Comparison of ENCODE assay signal across 14 cellular contexts in the genomic region with DNA sequence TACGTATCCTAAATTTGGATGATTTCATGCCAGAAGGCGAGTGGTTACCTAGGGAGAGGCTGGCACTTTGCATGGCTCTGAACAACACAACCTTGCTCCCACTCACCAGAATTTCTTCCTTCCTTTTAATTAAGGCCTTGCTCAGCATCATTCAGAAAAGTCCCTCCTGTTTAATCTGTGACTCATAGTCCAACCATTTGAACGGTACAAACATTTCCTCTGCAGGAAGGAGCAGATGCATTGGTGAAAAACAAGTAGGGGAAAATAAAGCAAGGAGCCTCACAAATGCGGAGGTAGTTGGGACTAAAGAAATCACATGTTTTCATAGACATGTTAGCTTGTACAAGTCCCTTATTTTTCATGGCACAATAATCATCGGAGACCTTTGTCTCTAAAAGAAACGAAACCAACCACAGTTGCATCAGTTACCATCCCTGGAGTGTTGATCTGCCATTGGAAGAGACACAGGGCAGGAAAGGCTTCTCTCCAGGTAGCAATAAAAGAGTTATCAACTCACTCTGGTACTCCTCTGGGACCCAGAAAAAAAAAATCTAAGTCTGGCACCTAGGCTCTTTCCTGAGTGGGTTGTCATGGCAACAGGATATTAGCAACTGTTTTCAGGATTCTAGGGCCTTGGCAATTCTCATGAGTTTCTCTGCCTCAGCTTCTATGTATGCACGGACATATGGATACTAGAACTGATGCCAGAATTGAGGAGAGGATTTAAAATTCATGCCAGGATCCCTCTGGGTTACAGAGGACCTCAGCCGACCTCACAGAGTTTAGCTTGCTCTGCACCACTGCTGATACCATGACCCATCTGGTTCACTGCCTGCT.
DNase-seq lines count a peak whose midpoint lies in the region; ATAC-seq and TF ChIP-seq lines count a peak whose summit lies in the region.
"Had no signal": no experiment of that assay in that cellular context is flagged by ENCODE, and none has a peak within 500 bp of the region (broad histone marks: within the 10 kb centered on the region; RNA-seq: fewer than 3 reads in every experiment).

No MANE protein-coding gene starts in this region.

- CTCF ChIA-PET in PC-3 (lab: Charles Lee): no interaction called here
- CTCF ChIA-PET in activated CD8-positive, alpha-beta memory T cell treated with anti-CD3 and anti-CD28 coated beads, Interleukin-2, amount 10 ng/mL, durations not matched to agents 7 days and 5 days (lab: Charles Lee): no interaction called here

- TF ChIP-seq CTCF in PC-3 (conservative IDR thresholded peaks at IDR 0.05; ENCODE audit: low read depth, low read length): no peak

- no peaks in the 10 kb centered on the region for H3K4me1 Mint-ChIP-seq in T-helper 17 cell
- H3K4me1 Mint-ChIP-seq in activated CD8-positive, alpha-beta memory T cell treated with anti-CD3 and anti-CD28 coated beads, Interleukin-2, amount 10 ng/mL, durations not matched to agents 7 days and 5 days: no peaks in the 10 kb centered on the region

- H3K79me2 ChIP-seq in PC-3 (ENCODE audit: low read length): no peaks in the 10 kb centered on the region

- no peaks in the 10 kb centered on the region for H3K36me3 ChIP-seq in PC-3 (ENCODE audit: low read depth, low read length)

- H4K20me1 ChIP-seq in PC-3 (ENCODE audit: low read length): no peaks in the 10 kb centered on the region

- H3F3A ChIP-seq in PC-3 (ENCODE audit: low read length, unreplicated experiment): no peaks in the 10 kb centered on the region

- H3K36me3 Mint-ChIP-seq in T-helper 17 cell (ENCODE audit: low read depth): no peaks in the 10 kb centered on the region
- H3K36me3 Mint-ChIP-seq in activated CD8-positive, alpha-beta memory T cell treated with anti-CD3 and anti-CD28 coated beads, Interleukin-2, amount 10 ng/mL, durations not matched to agents 7 days and 5 days: no peaks in the 10 kb centered on the region
- H3K36me3 Mint-ChIP-seq: IgD-negative memory B cell, WTC11 had no signal

- ATAC-seq in PC-3: peak; percentile 96
- ATAC-seq in T-helper 17 cell: no peak
- ATAC-seq in activated CD8-positive, alpha-beta memory T cell treated with anti-CD3 and anti-CD28 coated beads, Interleukin-2, amount 10 ng/mL, durations not matched to agents 7 days and 5 days: no peak
- no peak for ATAC-seq in HG02642 (IDR thresholded peaks at IDR 0.05; ENCODE audit: poor library complexity, unreplicated experiment)
- ATAC-seq: stimulated activated naive CD8-positive, alpha-beta T cell treated with anti-CD3 and anti-CD28 coated beads, Interleukin-15, Interleukin-2, amounts not matched to agents 100 U/mL and 50 U/mL, for 24 hours; WTC11 had no signal

- no peaks in the 10 kb centered on the region for H3K4me1 ChIP-seq in PC-3 (ENCODE audit: insufficient read depth, low read length)

- no peak overlapping the region for H3K4me3 ChIP-seq in PC-3 (ENCODE audit: low read length)

- intact Hi-C loops in PC-3 (cut with micrococcal nuclease): no loop called here

- no peak overlapping the region for H3K9ac ChIP-seq in PC-3 (ENCODE audit: low read length)

- peaks cover 8% of the 10 kb centered on the region for H3K9me3 Mint-ChIP-seq in activated CD8-positive, alpha-beta memory T cell treated with anti-CD3 and anti-CD28 coated beads, Interleukin-2, amount 10 ng/mL, durations not matched to agents 7 days and 5 days (ENCODE audit: low read depth)

- DNase-seq in DMS53 (lab: John Stamatoyannopoulos, UW) (peak; percentile 61), PC-3 (peak; percentile 9), dermis microvascular lymphatic vessel endothelial cell (ENCODE audit: low read depth in 2 of 2) (peak; percentile 44 to 93), non-pigmented ciliary epithelial cell (ENCODE audit: low read depth) (peak; percentile 35), T-helper 17 cell (no peak), NCI-H187 treated with DMSO at 0.1 percent for 48 hours (lab: John Stamatoyannopoulos, UW) (no peak)
- no peak for DNase-seq in activated CD8-positive, alpha-beta memory T cell treated with anti-CD3 and anti-CD28 coated beads, Interleukin-2, amount 10 ng/mL, durations not matched to agents 7 days and 5 days
- DNase-seq: central memory CD4-positive, alpha-beta T cell; NCI-H345; stimulated activated CD4-positive, alpha-beta T cell treated with anti-CD3 and anti-CD28 coated beads, Interleukin-1b, Interleukin-23, amount 100 ng/mL, for 48 hours; stimulated activated naive CD8-positive, alpha-beta T cell treated with anti-CD3 and anti-CD28 coated beads, Interleukin-15, Interleukin-2, amounts not matched to agents 100 U/mL and 50 U/mL, for 24 hours had no signal

- H3K27me3 ChIP-seq in PC-3 (ENCODE audit: low read length): no peaks in the 10 kb centered on the region

- H3K27me3 Mint-ChIP-seq in T-helper 17 cell: no peaks in the 10 kb centered on the region
- H3K27me3 Mint-ChIP-seq in activated CD8-positive, alpha-beta memory T cell treated with anti-CD3 and anti-CD28 coated beads, Interleukin-2, amount 10 ng/mL, durations not matched to agents 7 days and 5 days: no peaks in the 10 kb centered on the region
- H3K27me3 Mint-ChIP-seq: IgD-negative memory B cell had no signal

- H3K27ac ChIP-seq in PC-3 (ENCODE audit: low read length): no peak overlapping the region

- H3K4me3 Mint-ChIP-seq in T-helper 17 cell: no peak overlapping the region
- no peak overlapping the region for H3K4me3 Mint-ChIP-seq in activated CD8-positive, alpha-beta memory T cell treated with anti-CD3 and anti-CD28 coated beads, Interleukin-2, amount 10 ng/mL, durations not matched to agents 7 days and 5 days
- H3K4me3 Mint-ChIP-seq: IgD-negative memory B cell, WTC11 had no signal

- no peak overlapping the region for H3K4me2 ChIP-seq in PC-3 (ENCODE audit: low read length)

- H3K9me3 ChIP-seq in PC-3 (ENCODE audit: low read length): peaks cover 15% of the 10 kb centered on the region; the same call in 1 of the 2 replicates
- no peaks in the 10 kb centered on the region for H3K9me3 ChIP-seq in T-helper 17 cell (ENCODE audit: control insufficient read depth, low read length, poor library complexity, severe bottlenecking)

- H3K9me2 ChIP-seq in PC-3 (replicated peaks; ENCODE audit: low read length): no peaks in the 10 kb centered on the region

- H3K27ac Mint-ChIP-seq in T-helper 17 cell: no peak overlapping the region
- H3K27ac Mint-ChIP-seq in activated CD8-positive, alpha-beta memory T cell treated with anti-CD3 and anti-CD28 coated beads, Interleukin-2, amount 10 ng/mL, durations not matched to agents 7 days and 5 days: no peak overlapping the region
- H3K27ac Mint-ChIP-seq: IgD-negative memory B cell, WTC11 had no signal

- no peak overlapping the region for H2AFZ ChIP-seq in PC-3 (ENCODE audit: low read length)

- POLR2A ChIA-PET in PC-3 (lab: Charles Lee; ENCODE audit: unreplicated experiment): no interaction called here

- BruUV-seq in PC-3 (replicated peaks; lab: Mats Ljungman, UMichigan): no TSS peak

Comparison
In these comparisons a context has a peak if more than half of its experiments do, and no peak if none do; other contexts are left out.
1. DNase-seq: peak in DMS53 (single experiment), PC-3 (single experiment), dermis microvascular lymphatic vessel endothelial cell (2 of 2) and non-pigmented ciliary epithelial cell (single experiment); none in T-helper 17 cell (0 of 3), activated CD8-positive, alpha-beta memory T cell treated with anti-CD3 and anti-CD28 coated beads, Interleukin-2, amount 10 ng/mL, durations not matched to agents 7 days and 5 days (single experiment) and NCI-H187 treated with DMSO at 0.1 percent for 48 hours (single experiment).